In the genomic region with DNA sequence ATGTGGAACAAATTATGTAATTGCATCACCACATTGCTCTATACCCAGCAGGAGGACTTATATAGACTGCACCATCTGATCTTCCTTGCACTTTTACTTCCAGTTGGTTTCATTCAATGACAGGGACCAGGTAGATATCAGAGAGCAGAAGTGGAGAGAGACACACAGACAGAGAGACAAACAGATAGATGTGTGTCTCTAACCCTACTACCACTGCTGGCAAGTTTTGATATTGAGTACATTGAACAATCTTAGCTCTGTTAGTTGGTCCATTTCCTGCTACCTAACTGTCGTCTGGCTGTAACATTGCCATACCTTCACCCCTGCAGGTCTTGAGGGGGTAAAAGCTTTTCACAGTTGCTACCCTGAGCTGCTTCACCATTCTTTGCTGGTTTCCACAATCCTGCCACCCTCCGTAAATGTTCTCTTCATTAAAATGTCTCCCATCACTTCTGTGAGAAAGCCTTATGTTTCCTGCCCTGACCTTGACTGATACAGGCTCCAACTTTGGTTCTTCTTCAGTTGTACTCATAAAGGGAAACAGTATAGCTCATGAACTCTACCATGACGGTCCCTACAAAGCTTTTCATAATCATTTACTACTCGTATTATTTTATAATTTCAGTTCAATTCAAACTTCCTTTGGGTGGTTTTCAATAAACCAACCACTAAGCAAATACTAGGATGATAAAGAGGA, we compare ENCODE assay signal across 13 cellular contexts.
DNase-seq lines count a peak whose midpoint lies in the region; ATAC-seq and TF ChIP-seq lines count a peak whose summit lies in the region.
"Had no signal": no experiment of that assay in that cellular context is flagged by ENCODE, and none has a peak within 500 bp of the region (broad histone marks: within the 10 kb centered on the region; RNA-seq: fewer than 3 reads in every experiment).

No MANE protein-coding gene starts in this region.

- no peaks in the 10 kb centered on the region for H3K36me3 Mint-ChIP-seq in activated B cell treated with CpG ODN at 0.5 μM for 24 hours (ENCODE audit: low read depth)
- peaks cover 0 to 27% (median 0%) of the 10 kb centered on the region in 5 donors for H3K36me3 Mint-ChIP-seq in naive thymus-derived CD4-positive, alpha-beta T cell

- ATAC-seq in activated B cell treated with CpG ODN at 0.5 μM for 24 hours (ENCODE audit: low read depth): no peak
- peak; percentile 44 for ATAC-seq in naive thymus-derived CD4-positive, alpha-beta T cell
- no peak for ATAC-seq in GM18867 (IDR thresholded peaks at IDR 0.05; ENCODE audit: unreplicated experiment)
- ATAC-seq in GM18873 (IDR thresholded peaks at IDR 0.05; ENCODE audit: low FRiP score, unreplicated experiment): no peak
- ATAC-seq: sciatic nerve had no signal

- no peaks in the 10 kb centered on the region for H3K9me3 ChIP-seq in naive thymus-derived CD4-positive, alpha-beta T cell (ENCODE audit: control insufficient read depth in 2 of 3, low read length in 3 of 3)

- H3K27ac ChIP-seq in naive thymus-derived CD4-positive, alpha-beta T cell (ENCODE audit: low read depth, low read length): no peak overlapping the region
- H3K27ac ChIP-seq: WERI-Rb-1 had no signal

- H3K4me1 Mint-ChIP-seq in activated B cell treated with CpG ODN at 0.5 μM for 24 hours: peaks cover 34% of the 10 kb centered on the region
- H3K4me1 Mint-ChIP-seq in naive thymus-derived CD4-positive, alpha-beta T cell: peaks cover 20 to 44% (median 32%) of the 10 kb centered on the region in 7 donors
- H3K4me1 Mint-ChIP-seq: endodermal cell had no signal

- H3K9me3 Mint-ChIP-seq in activated B cell treated with CpG ODN at 0.5 μM for 24 hours: no peaks in the 10 kb centered on the region
- peaks cover 0 to 9% (median 0%) of the 10 kb centered on the region in 11 donors for H3K9me3 Mint-ChIP-seq in naive thymus-derived CD4-positive, alpha-beta T cell
- H3K9me3 Mint-ChIP-seq: endodermal cell had no signal

- peak overlapping the region; percentile 38 for H3K4me3 ChIP-seq in Jurkat, Clone E6-1 (ENCODE audit: low read length)
- H3K4me3 ChIP-seq in naive thymus-derived CD4-positive, alpha-beta T cell (ENCODE audit: low read length): no peak overlapping the region

- POLR2A ChIA-PET in activated B cell treated with CpG ODN at 0.5 μM for 24 hours (lab: Charles Lee): interaction anchor here (1.0 to 1.5 kb wide), 4 partner anchors 11 to 82 kb away, joined by 3 to 6 read pairs (median 4); partner anchors contain the start of gene ITGA4
- POLR2A ChIA-PET in naive thymus-derived CD4-positive, alpha-beta T cell (lab: Charles Lee): interaction anchor here (0.6 to 2.3 kb wide), 5 partner anchors 11 to 397 kb away, joined by 3 to 10 read pairs (median 3); partner anchors contain the start of gene ITGA4

- peak overlapping the region; percentile 24 for H3K4me3 Mint-ChIP-seq in activated B cell treated with CpG ODN at 0.5 μM for 24 hours
- H3K4me3 Mint-ChIP-seq in naive thymus-derived CD4-positive, alpha-beta T cell: peak overlapping the region in 9 of 10 donors; percentile 11 to 70 (median 48)
- H3K4me3 Mint-ChIP-seq: endodermal cell had no signal

- intact Hi-C loops in activated B cell treated with CpG ODN at 0.5 μM for 24 hours (cut with micrococcal nuclease): loop anchor here (1.0 kb wide), 1 partner anchor 16 kb away; no protein-coding TSS in a partner anchor
- intact Hi-C loops in naive thymus-derived CD4-positive, alpha-beta T cell (cut with micrococcal nuclease): loop anchor here in 1 of 2 donors (2.0 to 5.0 kb wide), 2 partner anchors 14 to 43 kb away; no protein-coding TSS in a partner anchor

- CTCF ChIA-PET in activated B cell treated with CpG ODN at 0.5 μM for 24 hours (lab: Charles Lee): interaction anchor here (1.0 to 2.1 kb wide), 3 partner anchors 16 to 86 kb away, joined by 3 to 7 read pairs (median 4); partner anchors contain the start of gene ITGA4
- CTCF ChIA-PET in naive thymus-derived CD4-positive, alpha-beta T cell (lab: Charles Lee): interaction anchor here (0.7 to 1.3 kb wide), 5 partner anchors 8 to 269 kb away, joined by 3 to 4 read pairs (median 3); no protein-coding TSS in a partner anchor

- TF ChIP-seq CTCF in activated B cell treated with CpG ODN at 0.5 μM for 24 hours (IDR thresholded peaks at IDR 0.05): no peak

- DNase-seq in CMK (ENCODE audit: low read depth) (peak; percentile 15), activated B cell treated with CpG ODN at 0.5 μM for 24 hours (no peak), NCI-H1417 treated with DMSO at 0.1 percent for 48 hours (lab: John Stamatoyannopoulos, UW) (no peak)
- DNase-seq in Jurkat, Clone E6-1 (ENCODE audit: low read depth, low spot score): peak; percentile 70
- peak in 4 of 9 donors; percentile 7 to 18 (median 10) for DNase-seq in naive thymus-derived CD4-positive, alpha-beta T cell
- DNase-seq: aorta, DMS79, endodermal cell, hippocampal formation, WERI-Rb-1 had no signal

- H3K36me3 ChIP-seq in naive thymus-derived CD4-positive, alpha-beta T cell (ENCODE audit: control insufficient read depth in 2 of 3, insufficient read depth in 3 of 3, low read length in 3 of 3): no peaks in the 10 kb centered on the region
- H3K36me3 ChIP-seq: WERI-Rb-1 had no signal

- H3K27me3 ChIP-seq in naive thymus-derived CD4-positive, alpha-beta T cell (ENCODE audit: control insufficient read depth in 2 of 2, insufficient read depth in 2 of 2, low read length in 2 of 2): no peaks in the 10 kb centered on the region

- no peaks in the 10 kb centered on the region for H3K27me3 Mint-ChIP-seq in activated B cell treated with CpG ODN at 0.5 μM for 24 hours
- no peaks in the 10 kb centered on the region for H3K27me3 Mint-ChIP-seq in naive thymus-derived CD4-positive, alpha-beta T cell

- H3K27ac Mint-ChIP-seq in activated B cell treated with CpG ODN at 0.5 μM for 24 hours: peak overlapping the region; percentile 61
- peak overlapping the region; percentile 4 to 84 (median 57) for H3K27ac Mint-ChIP-seq in naive thymus-derived CD4-positive, alpha-beta T cell
- H3K27ac Mint-ChIP-seq: endodermal cell had no signal

- peaks cover 20 to 21% of the 10 kb centered on the region in 2 donors for H3K4me1 ChIP-seq in naive thymus-derived CD4-positive, alpha-beta T cell (ENCODE audit: control insufficient read depth in 2 of 2, insufficient read depth in 2 of 2, low read length in 2 of 2)

Comparison
In these comparisons a context has a peak if more than half of its experiments do, and no peak if none do; other contexts are left out.
1. DNase-seq: peak in CMK (single experiment) and Jurkat, Clone E6-1 (single experiment); none in activated B cell treated with CpG ODN at 0.5 μM for 24 hours (single experiment) and NCI-H1417 treated with DMSO at 0.1 percent for 48 hours (single experiment).